ENCODE assay signal across 21 cellular contexts in genomic region chr1:177848577-177848976, GRCh38.
DNase-seq lines count a peak whose midpoint lies in the region; ATAC-seq, FAIRE-seq and TF ChIP-seq lines count a peak whose summit lies in the region.
"Had no signal": no experiment of that assay in that cellular context is flagged by ENCODE, and none has a peak within 500 bp of the region (broad histone marks: within the 10 kb centered on the region; RNA-seq: fewer than 3 reads in every experiment).

No MANE protein-coding gene starts in this region.

- H3K4me3 ChIP-seq in astrocyte of the spinal cord (ENCODE audit: low read depth, low read length) = no peak overlapping the region
- H3K4me3 ChIP-seq in keratinocyte (ENCODE audit: control insufficient read depth in 2 of 3, extremely low read depth in 1 of 3, insufficient read depth in 2 of 3, low read depth in 1 of 3, low read length in 3 of 3) = no peak overlapping the region
- H3K4me3 ChIP-seq: ascending aorta, K562, lung had no signal

- TF ChIP-seq CTCF in astrocyte of the spinal cord (IDR thresholded peaks at IDR 0.05; ENCODE audit: low read depth, low read length) (no peak), keratinocyte (optimal IDR thresholded peaks at IDR 0.05 in 1 of 3, IDR thresholded peaks at IDR 0.05 in 1 of 3, conservative IDR thresholded peaks at IDR 0.05 in 1 of 3; ENCODE audit: extremely low read depth in 1 of 3, insufficient read depth in 2 of 3, low read length in 3 of 3) (peak in 1 of 3 experiments; percentile 1)

- H2AFZ ChIP-seq in keratinocyte (ENCODE audit: control insufficient read depth, low read length) = no peak overlapping the region

- H3K36me3 ChIP-seq in keratinocyte (ENCODE audit: control insufficient read depth in 2 of 2, extremely low read depth in 1 of 2, insufficient read depth in 2 of 2, low read length in 2 of 2) = no peaks in the 10 kb centered on the region
- H3K36me3 ChIP-seq: ascending aorta, neutrophil had no signal

- ATAC-seq in GM19328 (IDR thresholded peaks at IDR 0.05; ENCODE audit: unreplicated experiment) = no peak
- ATAC-seq: activated T-cell treated with anti-CD3 and anti-CD28 coated beads, Interleukin-2, amount 50 U/mL, for 4 hours; K562 had no signal

- DNase-seq in GM03348 (ENCODE audit: low spot score) (peak; percentile 39), M059J (ENCODE audit: low read depth) (peak; percentile 42), astrocyte of the spinal cord (ENCODE audit: low read depth, low spot score) (peak; percentile 35), keratinocyte (ENCODE audit: low read depth, low spot score) (peak; percentile 75), GDM1 (lab: John Stamatoyannopoulos, UW) (no peak)
- DNase-seq in activated CD4-positive, CD25-positive, alpha-beta regulatory T cell (lab: John Stamatoyannopoulos, UW) = no peak
- DNase-seq: activated CD4-positive, CD25-positive, alpha-beta regulatory T cell treated with anti-CD3 and anti-CD28 coated beads, Interleukin-2, amount 50 U/mL, for 72 hours; activated naive CD4-positive, alpha-beta T cell treated with anti-CD3 and anti-CD28 coated beads, Interleukin-2, amount 50 U/mL, for 16 hours; activated T-cell treated with anti-CD3 and anti-CD28 coated beads, Interleukin-2, amount 50 U/mL, for 4 hours; effector CD8-positive, alpha-beta T cell; hypothalamus; islet precursor cell; NCI-H187; retina; RPMI8226 had no signal

- no peaks in the 10 kb centered on the region for H3K9me1 ChIP-seq in keratinocyte (ENCODE audit: control insufficient read depth, extremely low read depth, insufficient read depth, low read length)

- H3K79me2 ChIP-seq in keratinocyte (ENCODE audit: control insufficient read depth, insufficient read depth, low read length) = no peaks in the 10 kb centered on the region

- no peaks in the 10 kb centered on the region for H3K27me3 ChIP-seq in keratinocyte (ENCODE audit: control insufficient read depth, extremely low read depth, insufficient read depth, low read length)
- H3K27me3 ChIP-seq: ascending aorta, neutrophil had no signal

- in situ Hi-C loops in astrocyte of the spinal cord (cut with HindIII; ENCODE audit: low sequenced_read_pairs) = no loop called here

- dilution Hi-C loops in keratinocyte (cut with MboI; ENCODE audit: extremely low pct_ligation_motif_present, low sequenced_read_pairs) = no loop called here

- peak; percentile 91 for FAIRE-seq in keratinocyte (lab: Jason Lieb, UNC)
- FAIRE-seq: GM18507, K562 had no signal

- peaks cover 21% of the 10 kb centered on the region for H3K4me1 ChIP-seq in keratinocyte (ENCODE audit: control insufficient read depth, extremely low read depth, insufficient read depth, low read length)
- H3K4me1 ChIP-seq: ascending aorta had no signal

- H3K27ac ChIP-seq in keratinocyte (ENCODE audit: control insufficient read depth, insufficient read depth, low read length) = peak overlapping the region; percentile 51
- H3K27ac ChIP-seq: ascending aorta, neutrophil had no signal

- H3K9me3 ChIP-seq in keratinocyte (ENCODE audit: control insufficient read depth, low read depth, low read length) = no peaks in the 10 kb centered on the region
- H3K9me3 ChIP-seq: ascending aorta, neutrophil had no signal

- H4K20me1 ChIP-seq in keratinocyte (ENCODE audit: control insufficient read depth, extremely low read depth, insufficient read depth, low read length) = no peaks in the 10 kb centered on the region

- peak overlapping the region; percentile 17 for H3K4me2 ChIP-seq in keratinocyte (ENCODE audit: control insufficient read depth, extremely low read depth, insufficient read depth, low read depth, low read length)

- no peak overlapping the region for H3K9ac ChIP-seq in keratinocyte (ENCODE audit: control insufficient read depth, extremely low read depth, insufficient read depth, low read length)

Comparison
In these comparisons a context has a peak if more than half of its experiments do, and no peak if none do; other contexts are left out.
1. DNase-seq: peak in GM03348 (single experiment), M059J (single experiment), astrocyte of the spinal cord (single experiment) and keratinocyte (single experiment); none in GDM1 (single experiment) and activated CD4-positive, CD25-positive, alpha-beta regulatory T cell (0 of 4).